In genomic region chr12:6332459-6332858, GRCh38 we compare ENCODE assay signal across 11 cellular contexts. TPM values are rescaled to one million over a fixed set of nuclear protein-coding genes. Genes with fewer than 3 reads are reported as not detected.
DNase-seq lines count a peak whose midpoint lies in the region; ATAC-seq and TF ChIP-seq lines count a peak whose summit lies in the region.
"Had no signal": no experiment of that assay in that cellular context is flagged by ENCODE, and none has a peak within 500 bp of the region (broad histone marks: within the 10 kb centered on the region; RNA-seq: fewer than 3 reads in every experiment).

No MANE protein-coding gene starts in this region.

- H3K36me3 ChIP-seq in MG63 (peaks cover 80% of the 10 kb centered on the region), brain microvascular endothelial cell (replicated peaks) (peaks cover 70% of the 10 kb centered on the region), mucosa of rectum (ENCODE audit: control insufficient read depth in 2 of 2, insufficient read depth in 2 of 2, low read length in 2 of 2) (peaks cover 56 to 66% of the 10 kb centered on the region in 2 donors), prostate gland (peaks cover 24 to 48% of the 10 kb centered on the region in 2 donors)

- in situ Hi-C loops in brain microvascular endothelial cell (cut with HindIII; ENCODE audit: low pct_ligation_motif_present, low sequenced_read_pairs), result no loop called here

- POLR2A ChIA-PET in AG04449 (lab: Yijun Ruan, JAX), result interaction anchor here (0.8 to 2.5 kb wide), 8 partner anchors 9 to 202 kb away, joined by 3 to 12 read pairs (median 4); partner anchors contain the start of genes GAPDH, LTBR, TNFRSF1A and VAMP1

- WGBS in prostate gland, result 78% methylated on average over 4 of the region's 4 CpGs

- peak overlapping the region in 1 of 2 donors; percentile 7 for H3K9ac ChIP-seq in mucosa of rectum (ENCODE audit: low read depth in 1 of 2, low read length in 2 of 2)

- TF ChIP-seq CTCF in AG04449 (IDR thresholded peaks at IDR 0.05; ENCODE audit: insufficient read depth, low read length, missing control alignments), result no peak
- no peak for TF ChIP-seq CTCF in brain microvascular endothelial cell (IDR thresholded peaks at IDR 0.05; ENCODE audit: low read depth, low read length, missing control alignments)
- no peak for TF ChIP-seq CTCF in prostate gland (IDR thresholded peaks at IDR 0.05)

- H3K27ac ChIP-seq in brain microvascular endothelial cell (peak overlapping the region; percentile 94), mucosa of rectum (ENCODE audit: low read depth in 2 of 2, low read length in 2 of 2) (peak overlapping the region; percentile 44 to 74), prostate gland (no peak overlapping the region)

- CTCF ChIA-PET in AG04449 (lab: Yijun Ruan, JAX), result interaction anchor here (0.9 to 5.4 kb wide), 5 partner anchors 13 to 344 kb away, joined by 3 to 43 read pairs (median 5); no protein-coding TSS in a partner anchor

- H3K9me3 ChIP-seq in MG63 (no peaks in the 10 kb centered on the region), mucosa of rectum (ENCODE audit: control insufficient read depth in 2 of 2, low read length in 2 of 2) (no peaks in the 10 kb centered on the region), prostate gland (no peaks in the 10 kb centered on the region)

- intact Hi-C loops in prostate gland (cut with DNase I) (no loop called here), cardiac septum (cut with DNase I) (no loop called here)

- DNase-seq in AG04449 (ENCODE audit: low read depth, low spot score), result peak; percentile 73
- peak; percentile 48 for DNase-seq in MG63
- DNase-seq in brain microvascular endothelial cell, result peak; percentile 85
- no peak for DNase-seq in prostate gland (ENCODE audit: low spot score)
- DNase-seq in cardiac septum (ENCODE audit: low spot score), result no peak
- DNase-seq in activated CD4-positive, CD25-positive, alpha-beta regulatory T cell (lab: John Stamatoyannopoulos, UW), result no peak
- DNase-seq: NCI-H2171 treated with DMSO at 0.1 percent for 48 hours; stimulated activated naive B cell treated with anti-CD40 and anti-IgM and Interleukin-4, amounts not matched to agents 10 μg/mL and 1 μg/mL and 100 μg/mL, for 72 hours had no signal

- H3K4me1 ChIP-seq in mucosa of rectum (ENCODE audit: control insufficient read depth in 2 of 2, insufficient read depth in 2 of 2, low read length in 2 of 2) (peaks cover 42 to 53% of the 10 kb centered on the region in 2 donors), prostate gland (replicated peaks) (peaks cover 29% of the 10 kb centered on the region)

- no peaks in the 10 kb centered on the region for H3K27me3 ChIP-seq in MG63
- H3K27me3 ChIP-seq in brain microvascular endothelial cell (replicated peaks), result no peaks in the 10 kb centered on the region
- H3K27me3 ChIP-seq in mucosa of rectum (ENCODE audit: control insufficient read depth in 2 of 2, insufficient read depth in 2 of 2, low read length in 2 of 2), result no peaks in the 10 kb centered on the region
- no peaks in the 10 kb centered on the region for H3K27me3 ChIP-seq in prostate gland (replicated peaks; ENCODE audit: insufficient read depth)

- TF ChIP-seq POLR2A in prostate gland (IDR thresholded peaks at IDR 0.05), result no peak

- H3K4me3 ChIP-seq in AG04449 (ENCODE audit: low read depth, low read length) (no peak overlapping the region), MG63 (no peak overlapping the region), brain microvascular endothelial cell (ENCODE audit: low read depth, low read length) (no peak overlapping the region), mucosa of rectum (ENCODE audit: low read length in 2 of 2) (no peak overlapping the region), prostate gland (no peak overlapping the region)

- ATAC-seq in HG03095 (IDR thresholded peaks at IDR 0.05; ENCODE audit: unreplicated experiment), result no peak
- ATAC-seq: stimulated activated naive B cell treated with anti-CD40 and anti-IgM and Interleukin-4, amounts not matched to agents 10 μg/mL and 1 μg/mL and 100 μg/mL, for 72 hours had no signal

RNA-seq across cellular contexts. Expression of gene TNFRSF1A, which starts 9.4 kb away (rescaled TPM):
- total RNA-seq in MG63 (2014; rRNA removed; shearing (Covaris generic); ENCODE audit: low replicate concordance), result 181 and 208 TPM in 2 replicates
- 100 to 1,000 TPM in 1 of 2 donors, 10 to 100 TPM in 1; 91.1 to 168 TPM for total RNA-seq in prostate gland
- 60.0 TPM for total RNA-seq in cardiac septum

RNA-seq across cellular contexts. Expression of gene PLEKHG6, which starts 22.0 kb away (rescaled TPM):
- total RNA-seq in MG63 (2014; rRNA removed; shearing (Covaris generic); ENCODE audit: low replicate concordance), result not detected in 2 replicates
- total RNA-seq in prostate gland (1 to 10 TPM; 4.6 to 6.2 TPM), cardiac septum (0.30 TPM)
- total RNA-seq: Daoy had no signal

RNA-seq across cellular contexts. Expression of gene SCNN1A, which starts 42.9 kb away (rescaled TPM):
- total RNA-seq in MG63 (2014; rRNA removed; shearing (Covaris generic); ENCODE audit: low replicate concordance), result 0.07 and 0.66 TPM in 2 replicates
- 100 to 1,000 TPM; 128 to 211 TPM for total RNA-seq in prostate gland
- 0.46 TPM for total RNA-seq in cardiac septum

RNA-seq across cellular contexts. Expression of gene LTBR, which starts 51.5 kb away (rescaled TPM):
- total RNA-seq in MG63 (2014; rRNA removed; shearing (Covaris generic); ENCODE audit: low replicate concordance), result 35.0 and 61.5 TPM in 2 replicates
- total RNA-seq in prostate gland (100 to 1,000 TPM; 186 to 264 TPM), cardiac septum (29.4 TPM)

Comparison
In these comparisons a context has a peak if more than half of its experiments do, and no peak if none do; other contexts are left out.
1. DNase-seq: peak in AG04449 (single experiment), MG63 (single experiment) and brain microvascular endothelial cell (single experiment); none in prostate gland (single experiment), cardiac septum (single experiment) and activated CD4-positive, CD25-positive, alpha-beta regulatory T cell (0 of 4).
2. H3K27ac ChIP-seq: peak in brain microvascular endothelial cell (single experiment) and mucosa of rectum (2 of 2); none in prostate gland (0 of 2).
3. RNA of gene SCNN1A, which starts 42.9 kb away (total RNA-seq): 128 to 211 TPM in prostate gland; 0.07 to 0.66 TPM in MG63 and 0.46 TPM in cardiac septum (single experiment); every median in the first group is over 10 times any median in the second.